Comparison of ENCODE assay signal across 28 cellular contexts in genomic region chr9:14216612-14217194, GRCh38.
"Had no signal": no experiment of that assay in that cellular context is flagged by ENCODE, and none has a peak within 500 bp of the region (broad histone marks: within the 10 kb centered on the region; RNA-seq: fewer than 3 reads in every experiment).

No MANE protein-coding gene starts in this region.

- H3K4me1 Mint-ChIP-seq: activated CD4-positive, alpha-beta T cell treated with anti-CD3 and anti-CD28 coated beads for 36 hours; activated T-helper 17 cell treated with anti-CD3 and anti-CD28 coated beads, Interleukin-2, amount 50 U/mL, for 72 hours; central memory CD8-positive, alpha-beta T cell; naive B cell; stimulated activated naive B cell treated with anti-CD40 and anti-IgM and Interleukin-4, amounts not matched to agents 10 μg/mL and 1 μg/mL and 100 μg/mL, for 72 hours had no signal

- H3K4me3 ChIP-seq: ascending aorta, colonic mucosa, dorsolateral prefrontal cortex, lower lobe of right lung, sigmoid colon, thoracic aorta, vagina had no signal

- DNase-seq: activated CD4-positive, alpha-beta T cell treated with anti-CD3 and anti-CD28 coated beads for 36 hours; activated CD4-positive, alpha-beta T cell treated with anti-CD3 and anti-CD28 coated beads, Interleukin-2, amount 50 U/mL, for 4 hours; activated CD8-positive, alpha-beta memory T cell treated with anti-CD3 and anti-CD28 coated beads for 24 hours; activated CD8-positive, alpha-beta memory T cell treated with anti-CD3 and anti-CD28 coated beads, Interleukin-2, amount 50 U/mL, for 4 hours; activated T-cell treated with anti-CD3 and anti-CD28 coated beads, Interleukin-2, amount 50 U/mL, for 24 hours; brain microvascular endothelial cell; colonic mucosa; dorsolateral prefrontal cortex; effector memory CD8-positive, alpha-beta T cell; lower lobe of right lung; naive B cell; occipital lobe; retina; sigmoid colon; stimulated activated CD4-positive, alpha-beta T cell treated with anti-CD3 and anti-CD28 coated beads, Interleukin-2, amount 100 ng/mL, for 48 hours; stimulated activated CD8-positive, alpha-beta memory T cell treated with anti-CD3 and anti-CD28 coated beads, Interleukin-4, amount 100 ng/mL, for 48 hours; stimulated activated naive B cell treated with anti-CD40 and anti-IgM and Interleukin-4, amounts not matched to agents 10 μg/mL and 1 μg/mL and 100 μg/mL, for 72 hours had no signal

- H3K4me3 Mint-ChIP-seq: activated CD4-positive, alpha-beta T cell treated with anti-CD3 and anti-CD28 coated beads for 36 hours; activated T-cell treated with anti-CD3 and anti-CD28 coated beads, Interleukin-2, amount 50 U/mL, for 24 hours; activated T-helper 17 cell treated with anti-CD3 and anti-CD28 coated beads, Interleukin-2, amount 50 U/mL, for 72 hours; central memory CD8-positive, alpha-beta T cell; effector memory CD8-positive, alpha-beta T cell; naive B cell; stimulated activated naive B cell treated with anti-CD40 and anti-IgM and Interleukin-4, amounts not matched to agents 10 μg/mL and 1 μg/mL and 100 μg/mL, for 72 hours; T-helper 2 cell treated with Interferon-gamma antibody and Interleukin-4, amounts not matched to agents 5 μg/mL and 100 μg/mL, for 36 hours; type B pancreatic cell; WTC11 had no signal

- H3K9me3 Mint-ChIP-seq: activated T-cell treated with anti-CD3 and anti-CD28 coated beads, Interleukin-2, amount 50 U/mL, for 24 hours; activated T-helper 17 cell treated with anti-CD3 and anti-CD28 coated beads, Interleukin-2, amount 50 U/mL, for 72 hours; central memory CD8-positive, alpha-beta T cell; T-helper 2 cell treated with Interferon-gamma antibody and Interleukin-4, amounts not matched to agents 5 μg/mL and 100 μg/mL, for 36 hours; WTC11 had no signal

- H3K27ac Mint-ChIP-seq: activated CD4-positive, alpha-beta T cell treated with anti-CD3 and anti-CD28 coated beads for 36 hours; activated naive CD4-positive, alpha-beta T cell treated with anti-CD3 and anti-CD28 coated beads, Interleukin-2, amount 50 U/mL, for 72 hours; activated T-cell treated with anti-CD3 and anti-CD28 coated beads, Interleukin-2, amount 50 U/mL, for 24 hours; activated T-helper 17 cell treated with anti-CD3 and anti-CD28 coated beads, Interleukin-2, amount 50 U/mL, for 72 hours; effector memory CD8-positive, alpha-beta T cell; naive B cell; progenitor cell of endocrine pancreas; stimulated activated naive B cell treated with anti-CD40 and anti-IgM and Interleukin-4, amounts not matched to agents 10 μg/mL and 1 μg/mL and 100 μg/mL, for 72 hours; T-helper 2 cell treated with Interferon-gamma antibody and Interleukin-4, amounts not matched to agents 5 μg/mL and 100 μg/mL, for 36 hours; type B pancreatic cell; WTC11 had no signal

- H3K9me3 ChIP-seq: ascending aorta, colonic mucosa, lower lobe of right lung, sigmoid colon, thoracic aorta, vagina had no signal

- H3K27me3 Mint-ChIP-seq: central memory CD8-positive, alpha-beta T cell; progenitor cell of endocrine pancreas; type B pancreatic cell had no signal

- H3K4me1 ChIP-seq: colonic mucosa had no signal

- ATAC-seq: activated CD4-positive, alpha-beta T cell treated with anti-CD3 and anti-CD28 coated beads for 36 hours; activated naive CD4-positive, alpha-beta T cell treated with anti-CD3 and anti-CD28 coated beads, Interleukin-2, amount 50 U/mL, for 72 hours; activated T-helper 17 cell treated with anti-CD3 and anti-CD28 coated beads, Interleukin-2, amount 50 U/mL, for 72 hours; effector memory CD8-positive, alpha-beta T cell; left lobe of liver; lower lobe of right lung; stimulated activated naive B cell treated with anti-CD40 and anti-IgM and Interleukin-4, amounts not matched to agents 10 μg/mL and 1 μg/mL and 100 μg/mL, for 72 hours; WTC11 had no signal

- H3K27ac ChIP-seq: colonic mucosa, dorsolateral prefrontal cortex, lower lobe of right lung, sigmoid colon, thoracic aorta, vagina had no signal

- H3K27me3 ChIP-seq: ascending aorta, brain microvascular endothelial cell, colonic mucosa, dorsolateral prefrontal cortex, sigmoid colon, vagina had no signal

- H3K36me3 ChIP-seq: ascending aorta, brain microvascular endothelial cell, colonic mucosa, lower lobe of right lung, sigmoid colon, thoracic aorta, vagina had no signal

- H3K36me3 Mint-ChIP-seq: activated naive CD4-positive, alpha-beta T cell treated with anti-CD3 and anti-CD28 coated beads, Interleukin-2, amount 50 U/mL, for 72 hours; naive B cell; stimulated activated naive B cell treated with anti-CD40 and anti-IgM and Interleukin-4, amounts not matched to agents 10 μg/mL and 1 μg/mL and 100 μg/mL, for 72 hours; WTC11 had no signal
